Comparison of ENCODE assay signal across 2 cellular contexts in genomic region chr13:37089495-37089894, GRCh38.
TF ChIP-seq lines count a peak whose summit lies in the region.

No MANE protein-coding gene starts in this region.

TF ChIP-seq in HEK293, 187 proteins besides CTCF, POLR2A, EP300 and RAD21 (continued from another document):
- 0 out of 2 replicates have a peak, but pooled peaks have one; percentile 5 for TF ChIP-seq ZNF596 (tag by site-specific recombination; IDR thresholded peaks at IDR 0.05)

TF ChIP-seq in HEK293T, 16 proteins besides CTCF, POLR2A, EP300 and RAD21 (continued from another document):
- TF ChIP-seq FOXA1 (IDR thresholded peaks at IDR 0.05): no peak
- no peak for TF ChIP-seq PKNOX1 (IDR thresholded peaks at IDR 0.05)
- no peak for TF ChIP-seq TARDBP (IDR thresholded peaks at IDR 0.05)
- no peak for TF ChIP-seq L3MBTL2 (conservative IDR thresholded peaks at IDR 0.05)
- no peak for TF ChIP-seq ELF4 (IDR thresholded peaks at IDR 0.05)
- TF ChIP-seq HDGF (IDR thresholded peaks at IDR 0.05; ENCODE audit: borderline replicate concordance): no peak
- no peak for TF ChIP-seq BHLHE40 (IDR thresholded peaks at IDR 0.05; ENCODE audit: borderline replicate concordance)
- TF ChIP-seq SUZ12 (IDR thresholded peaks at IDR 0.05): no peak
